Comparison of ENCODE assay signal across 18 cellular contexts in genomic region chr9:131838581-131839280, GRCh38.
DNase-seq lines count a peak whose midpoint lies in the region; ATAC-seq and TF ChIP-seq lines count a peak whose summit lies in the region.
"Had no signal": no experiment of that assay in that cellular context is flagged by ENCODE, and none has a peak within 500 bp of the region (broad histone marks: within the 10 kb centered on the region; RNA-seq: fewer than 3 reads in every experiment).

No MANE protein-coding gene starts in this region.

- H3K27ac ChIP-seq in heart right ventricle (peak overlapping the region in 3 of 10 donors; percentile 34 to 50 (median 46)), SJCRH30 (peak overlapping the region; percentile 98)
- H3K27ac ChIP-seq: epithelial cell of prostate, sigmoid colon, thyroid gland had no signal

- intact Hi-C loops in Right ventricle myocardium superior (cut with DNase I) (no loop called here), heart right ventricle (cut with DNase I) (loop anchor here in 2 of 10 donors (5.0 to 10.0 kb wide), 2 partner anchors 396 to 399 kb away; no protein-coding TSS in a partner anchor)

- H3K4me3 Mint-ChIP-seq in glutamatergic neuron (ENCODE audit: unreplicated experiment), result no peak overlapping the region

- H3K4me3 ChIP-seq in heart right ventricle (no peak overlapping the region), SJCRH30 (no peak overlapping the region)
- H3K4me3 ChIP-seq: sigmoid colon, thyroid gland had no signal

- no peak overlapping the region for H3K27ac Mint-ChIP-seq in glutamatergic neuron (ENCODE audit: unreplicated experiment)

- peaks cover 0 to 33% (median 29%) of the 10 kb centered on the region in 7 donors for H3K27me3 ChIP-seq in heart right ventricle
- H3K27me3 ChIP-seq in SJCRH30, result no peaks in the 10 kb centered on the region
- H3K27me3 ChIP-seq: thyroid gland had no signal

- H3K9me3 ChIP-seq in heart right ventricle (peaks cover 0 to 11% (median 4%) of the 10 kb centered on the region in 11 donors), SJCRH30 (replicated peaks) (peaks cover 5% of the 10 kb centered on the region)
- H3K9me3 ChIP-seq: thyroid gland had no signal

- 68 to 77% methylated on average over 21 of the region's 21 CpGs for WGBS in heart right ventricle, 2 donors

- ATAC-seq in Right ventricle myocardium superior (ENCODE audit: poor library complexity), result no peak
- ATAC-seq in heart right ventricle, result no peak
- ATAC-seq: naive thymus-derived CD8-positive, alpha-beta T cell had no signal

- H3K27me3 Mint-ChIP-seq in glutamatergic neuron (ENCODE audit: unreplicated experiment), result peaks cover 12% of the 10 kb centered on the region

- H3K4me1 ChIP-seq in heart right ventricle, result peaks cover 0 to 8% (median 0%) of the 10 kb centered on the region in 9 donors
- H3K4me1 ChIP-seq in SJCRH30, result peaks cover 42% of the 10 kb centered on the region
- H3K4me1 ChIP-seq: thyroid gland had no signal

- peaks cover 10% of the 10 kb centered on the region for H3K9me3 Mint-ChIP-seq in glutamatergic neuron (ENCODE audit: unreplicated experiment)

- peak; percentile 29 for DNase-seq in Right ventricle myocardium superior
- no peak for DNase-seq in heart right ventricle
- peak; percentile 46 to 52 for DNase-seq in SJCRH30
- DNase-seq in glutamatergic neuron, result peak; percentile 32
- DNase-seq in glomerular visceral epithelial cell (ENCODE audit: extremely low spot score), result no peak
- no peak for DNase-seq in stimulated activated CD4-positive, alpha-beta T cell treated with anti-CD3 and anti-CD28 coated beads, Interleukin-4, amount 100 ng/mL, for 4 hours
- no peak for DNase-seq in stimulated activated CD4-positive, alpha-beta T cell treated with anti-CD3 and anti-CD28 coated beads, Interleukin-2, amount 100 ng/mL, for 48 hours
- no peak for DNase-seq in SIG-M5 treated with dmso at 0.1 percent for 504 hours (lab: John Stamatoyannopoulos, UW; ENCODE audit: unreplicated experiment)
- DNase-seq: caudate nucleus, hippocampal formation, Karpas-422, NCI-H1092 treated with DMSO at 0.1 percent for 48 hours, NCI-H2029 treated with DMSO at 0.1 percent for 48 hours, NCI-H510A, sigmoid colon, thyroid gland had no signal

- peaks cover 6% of the 10 kb centered on the region for H3K36me3 Mint-ChIP-seq in glutamatergic neuron (ENCODE audit: unreplicated experiment)

- no peak for TF ChIP-seq CTCF in heart right ventricle (IDR thresholded peaks at IDR 0.05)
- no peak for TF ChIP-seq CTCF in glutamatergic neuron (IDR thresholded peaks at IDR 0.05; ENCODE audit: partially characterized antibody, unreplicated experiment)

- H3K36me3 ChIP-seq in heart right ventricle (no peaks in the 10 kb centered on the region), SJCRH30 (no peaks in the 10 kb centered on the region)
- H3K36me3 ChIP-seq: sigmoid colon, thyroid gland had no signal

- H3K4me1 Mint-ChIP-seq in glutamatergic neuron (ENCODE audit: low read depth, unreplicated experiment), result peaks cover 17% of the 10 kb centered on the region

Comparison
In these comparisons a context has a peak if more than half of its experiments do, and no peak if none do; other contexts are left out.
1. DNase-seq: peak in Right ventricle myocardium superior (single experiment), SJCRH30 (2 of 2) and glutamatergic neuron (single experiment); none in heart right ventricle (0 of 2), glomerular visceral epithelial cell (single experiment), stimulated activated CD4-positive, alpha-beta T cell treated with anti-CD3 and anti-CD28 coated beads, Interleukin-4, amount 100 ng/mL, for 4 hours (0 of 2), stimulated activated CD4-positive, alpha-beta T cell treated with anti-CD3 and anti-CD28 coated beads, Interleukin-2, amount 100 ng/mL, for 48 hours (0 of 2) and SIG-M5 treated with dmso at 0.1 percent for 504 hours (single experiment).